17 cellular contexts compared by ENCODE assay signal in genomic region chr15:27670481-27670880, GRCh38.
"Had no signal": no experiment of that assay in that cellular context is flagged by ENCODE, and none has a peak within 500 bp of the region (broad histone marks: within the 10 kb centered on the region; RNA-seq: fewer than 3 reads in every experiment).

No MANE protein-coding gene starts in this region.

- H3K27me3 Mint-ChIP-seq: activated CD4-positive, alpha-beta memory T cell treated with anti-CD3 and anti-CD28 coated beads, Interleukin-2, amount 10 ng/mL, durations not matched to agents 7 days and 5 days; activated naive CD8-positive, alpha-beta T cell treated with anti-CD3 and anti-CD28 coated beads for 36 hours had no signal

- DNase-seq: activated CD4-positive, alpha-beta memory T cell treated with anti-CD3 and anti-CD28 coated beads, Interleukin-2, amount 10 ng/mL, durations not matched to agents 7 days and 5 days; activated gamma-delta T cell treated with Interleukin-2 at 50 U/mL for 16 hours; activated naive CD8-positive, alpha-beta T cell treated with anti-CD3 and anti-CD28 coated beads for 36 hours; activated T-cell treated with anti-CD3 and anti-CD28 coated beads, Interleukin-2, amount 50 U/mL, for 48 hours; dorsolateral prefrontal cortex; immature natural killer cell; left cardiac atrium; naive thymus-derived CD8-positive, alpha-beta T cell; nucleus accumbens; psoas muscle; right lobe of liver; stimulated activated CD4-positive, alpha-beta T cell treated with anti-CD3 and anti-CD28 coated beads, Interleukin-12 subunit alpha, Interleukin-12 subunit beta, amount 100 ng/mL, for 4 hours; stimulated activated naive CD8-positive, alpha-beta T cell treated with anti-CD3 and anti-CD28 coated beads, Interleukin-15, Interleukin-2, amounts not matched to agents 100 U/mL and 50 U/mL, for 24 hours; T-helper 9 cell; upper lobe of right lung had no signal

- H3K36me3 ChIP-seq: right lobe of liver, upper lobe of right lung had no signal

- H3K4me1 Mint-ChIP-seq: activated CD4-positive, alpha-beta memory T cell treated with anti-CD3 and anti-CD28 coated beads, Interleukin-2, amount 10 ng/mL, durations not matched to agents 7 days and 5 days; activated naive CD8-positive, alpha-beta T cell treated with anti-CD3 and anti-CD28 coated beads for 36 hours; immature natural killer cell; naive thymus-derived CD8-positive, alpha-beta T cell had no signal

- FAIRE-seq: bronchial epithelial cell, endometrium had no signal

- H3K27ac ChIP-seq: dorsolateral prefrontal cortex, psoas muscle, right lobe of liver, upper lobe of right lung had no signal

- H3K36me3 Mint-ChIP-seq: activated naive CD8-positive, alpha-beta T cell treated with anti-CD3 and anti-CD28 coated beads for 36 hours; immature natural killer cell; naive thymus-derived CD8-positive, alpha-beta T cell had no signal

- H3K27me3 ChIP-seq: dorsolateral prefrontal cortex, right lobe of liver, upper lobe of right lung had no signal

- H3K4me1 ChIP-seq: psoas muscle, right lobe of liver, upper lobe of right lung had no signal

- H3K4me3 ChIP-seq: dorsolateral prefrontal cortex, psoas muscle, right lobe of liver, upper lobe of right lung had no signal

- H3K27ac Mint-ChIP-seq: activated CD4-positive, alpha-beta memory T cell treated with anti-CD3 and anti-CD28 coated beads, Interleukin-2, amount 10 ng/mL, durations not matched to agents 7 days and 5 days; activated naive CD8-positive, alpha-beta T cell treated with anti-CD3 and anti-CD28 coated beads for 36 hours; immature natural killer cell; naive thymus-derived CD8-positive, alpha-beta T cell had no signal

- H3K9me3 ChIP-seq: psoas muscle, right lobe of liver, upper lobe of right lung had no signal

- H3K4me3 Mint-ChIP-seq: activated CD4-positive, alpha-beta memory T cell treated with anti-CD3 and anti-CD28 coated beads, Interleukin-2, amount 10 ng/mL, durations not matched to agents 7 days and 5 days; activated naive CD8-positive, alpha-beta T cell treated with anti-CD3 and anti-CD28 coated beads for 36 hours; immature natural killer cell; naive thymus-derived CD8-positive, alpha-beta T cell had no signal
